In the genomic region with DNA sequence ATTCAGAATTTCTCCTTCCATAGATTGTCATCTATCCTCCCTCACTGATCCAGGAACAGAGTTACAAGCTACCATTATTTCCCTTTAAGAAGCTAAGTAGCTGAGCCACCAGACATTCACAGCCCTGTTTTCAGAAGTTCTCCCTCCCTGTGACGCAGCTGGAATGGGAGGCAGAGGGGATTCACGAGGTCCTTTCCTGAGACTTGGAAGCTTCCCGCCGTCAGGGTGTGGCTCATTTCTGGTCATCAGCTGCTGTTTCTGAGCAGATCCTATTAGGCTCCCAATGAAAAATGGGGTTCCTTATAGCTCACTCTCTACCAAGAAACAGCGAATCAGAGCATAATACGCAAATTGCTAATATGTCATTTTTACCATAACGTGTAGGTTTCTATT, we compare ENCODE assay signal across 18 cellular contexts.
DNase-seq lines count a peak whose midpoint lies in the region; ATAC-seq and TF ChIP-seq lines count a peak whose summit lies in the region.
"Had no signal": no experiment of that assay in that cellular context is flagged by ENCODE, and none has a peak within 500 bp of the region (broad histone marks: within the 10 kb centered on the region; RNA-seq: fewer than 3 reads in every experiment).

No MANE protein-coding gene starts in this region.

- H3K36me3 ChIP-seq in vagina, result no peaks in the 10 kb centered on the region
- H3K36me3 ChIP-seq in MG63, result no peaks in the 10 kb centered on the region
- H3K36me3 ChIP-seq in WERI-Rb-1, result no peaks in the 10 kb centered on the region

- H3K27ac Mint-ChIP-seq in nephron progenitor cell, result peak overlapping the region; percentile 66

- 60% methylated on average over 7 of the region's 7 CpGs for WGBS in right cardiac atrium

- H3K4me1 Mint-ChIP-seq in nephron progenitor cell, result peaks cover 38% of the 10 kb centered on the region
- H3K4me1 Mint-ChIP-seq: CD4-positive, CD25-positive, alpha-beta regulatory T cell had no signal

- intact Hi-C loops in left ventricle myocardium superior (cut with micrococcal nuclease) (no loop called here), Right ventricle myocardium inferior (cut with DNase I) (no loop called here), right cardiac atrium (cut with DNase I) (no loop called here), vagina (cut with DNase I) (no loop called here)

- H3K9me3 ChIP-seq in right cardiac atrium (ENCODE audit: control insufficient read depth, low read length) (no peaks in the 10 kb centered on the region), vagina (no peaks in the 10 kb centered on the region), MG63 (no peaks in the 10 kb centered on the region), WERI-Rb-1 (ENCODE audit: severe bottlenecking) (no peaks in the 10 kb centered on the region)

- ATAC-seq in left ventricle myocardium superior (peak; percentile 7), Right ventricle myocardium inferior (no peak), right cardiac atrium (peak in 1 of 2 donors; percentile 5), GM19328 (IDR thresholded peaks at IDR 0.05; ENCODE audit: unreplicated experiment) (no peak)
- ATAC-seq: GM12878 had no signal

- H3K36me3 Mint-ChIP-seq in nephron progenitor cell (ENCODE audit: low read depth), result no peaks in the 10 kb centered on the region
- H3K36me3 Mint-ChIP-seq: CD4-positive, CD25-positive, alpha-beta regulatory T cell had no signal

- H3K4me3 Mint-ChIP-seq in nephron progenitor cell, result no peak overlapping the region
- H3K4me3 Mint-ChIP-seq: CD4-positive, CD25-positive, alpha-beta regulatory T cell had no signal

- TF ChIP-seq CTCF in nephron progenitor cell (IDR thresholded peaks at IDR 0.05), result no peak
- TF ChIP-seq CTCF in vagina (IDR thresholded peaks at IDR 0.05), result no peak
- TF ChIP-seq CTCF in WERI-Rb-1 (IDR thresholded peaks at IDR 0.05; ENCODE audit: low read depth, low read length), result no peak

- DNase-seq in left ventricle myocardium superior, result peak; percentile 41
- DNase-seq in Right ventricle myocardium inferior (ENCODE audit: missing footprints), result no peak
- peak; percentile 61 to 77 (median 65) for DNase-seq in right cardiac atrium
- DNase-seq in nephron progenitor cell, result no peak
- no peak for DNase-seq in vagina (ENCODE audit: extremely low spot score in 2 of 2)
- DNase-seq in MG63, result no peak
- no peak for DNase-seq in WERI-Rb-1
- DNase-seq: Calu3; CD4-positive, CD25-positive, alpha-beta regulatory T cell; GOT3; NCI-H1105 treated with DMSO at 0.1 percent for 48 hours; NCI-H187 treated with DMSO at 0.1 percent for 48 hours; NCI-H446; NCI-H774; PC-9; SHP77 treated with DMSO at 0.1 percent for 48 hours had no signal

- H3K27me3 ChIP-seq in right cardiac atrium (ENCODE audit: control insufficient read depth, insufficient read depth), result no peaks in the 10 kb centered on the region
- no peaks in the 10 kb centered on the region for H3K27me3 ChIP-seq in vagina
- no peaks in the 10 kb centered on the region for H3K27me3 ChIP-seq in MG63
- no peaks in the 10 kb centered on the region for H3K27me3 ChIP-seq in WERI-Rb-1 (ENCODE audit: insufficient read depth, low read depth, severe bottlenecking)

- H3K4me1 ChIP-seq in right cardiac atrium (ENCODE audit: control insufficient read depth, insufficient read depth, low read length) (peaks cover 12% of the 10 kb centered on the region), vagina (peaks cover 47% of the 10 kb centered on the region)

- H3K9me3 Mint-ChIP-seq in nephron progenitor cell, result peaks cover 4% of the 10 kb centered on the region

- H3K27me3 Mint-ChIP-seq in nephron progenitor cell (ENCODE audit: low read depth, poor library complexity), result peaks cover 9% of the 10 kb centered on the region
- H3K27me3 Mint-ChIP-seq: CD4-positive, CD25-positive, alpha-beta regulatory T cell had no signal

- H3K27ac ChIP-seq in right cardiac atrium (ENCODE audit: low read length) (no peak overlapping the region), vagina (peak overlapping the region; percentile 13), WERI-Rb-1 (no peak overlapping the region)
- H3K27ac ChIP-seq: PC-9 had no signal

- TF ChIP-seq POLR2A in vagina (IDR thresholded peaks at IDR 0.05), result no peak

- H3K4me3 ChIP-seq in right cardiac atrium (ENCODE audit: low read length), result no peak overlapping the region
- H3K4me3 ChIP-seq in vagina, result no peak overlapping the region
- H3K4me3 ChIP-seq in MG63, result no peak overlapping the region
- no peak overlapping the region for H3K4me3 ChIP-seq in WERI-Rb-1 (ENCODE audit: low read depth, low read length)
- H3K4me3 ChIP-seq: GM12878, PC-9 had no signal

Comparison
In these comparisons a context has a peak if more than half of its experiments do, and no peak if none do; other contexts are left out.
1. DNase-seq: peak in left ventricle myocardium superior (single experiment) and right cardiac atrium (3 of 3); none in Right ventricle myocardium inferior (single experiment), nephron progenitor cell (single experiment), vagina (0 of 2), MG63 (single experiment) and WERI-Rb-1 (single experiment).